1 cellular context compared by ENCODE assay signal in genomic region chr2:63059434-63060078, GRCh38.
TF ChIP-seq lines count a peak whose summit lies in the region.

No MANE protein-coding gene starts in this region.

TF ChIP-seq in WTC11, 78 proteins besides CTCF, POLR2A, EP300 and RAD21 (continued from another document and continues in another):
- TF ChIP-seq ZBTB43 (CRISPR knock-in tag; IDR thresholded peaks at IDR 0.05) = peak; percentile 65; the same call in 1 of the 2 replicates
- no peak for TF ChIP-seq ELF4 (CRISPR knock-in tag; IDR thresholded peaks at IDR 0.05; ENCODE audit: low read depth)
- TF ChIP-seq NFATC4 (CRISPR knock-in tag; IDR thresholded peaks at IDR 0.05) = no peak
- TF ChIP-seq RELA (CRISPR knock-in tag; IDR thresholded peaks at IDR 0.05; ENCODE audit: borderline replicate concordance) = peak; percentile 84
- peak; percentile 77; the same call in 1 of the 2 replicates for TF ChIP-seq E2F5 (CRISPR knock-in tag; IDR thresholded peaks at IDR 0.05)
- TF ChIP-seq FOXP1 (CRISPR knock-in tag; IDR thresholded peaks at IDR 0.05; ENCODE audit: borderline replicate concordance) = peak; percentile 90; the same call in 1 of the 2 replicates
- peak; percentile 72; the same call in 1 of the 2 replicates for TF ChIP-seq ZNF281 (CRISPR knock-in tag; IDR thresholded peaks at IDR 0.05)
- TF ChIP-seq ETV6 (CRISPR knock-in tag; IDR thresholded peaks at IDR 0.05) = peak; percentile 90; the same call in 1 of the 2 replicates
- TF ChIP-seq E2F4 (CRISPR knock-in tag; IDR thresholded peaks at IDR 0.05; ENCODE audit: borderline replicate concordance, low read depth) = peak; percentile 78; the same call in 1 of the 2 replicates
- TF ChIP-seq NFE2L1 (CRISPR knock-in tag; IDR thresholded peaks at IDR 0.05) = peak; percentile 66
- TF ChIP-seq GABPB1 (CRISPR knock-in tag; IDR thresholded peaks at IDR 0.05) = no peak
- TF ChIP-seq ZBTB21 (CRISPR knock-in tag; IDR thresholded peaks at IDR 0.05; ENCODE audit: borderline replicate concordance) = no peak
- peak; percentile 75; the same call in 1 of the 2 replicates for TF ChIP-seq ESRRA (CRISPR knock-in tag; IDR thresholded peaks at IDR 0.05; ENCODE audit: borderline replicate concordance)
- no peak for TF ChIP-seq ZNF121 (CRISPR knock-in tag; IDR thresholded peaks at IDR 0.05)
- TF ChIP-seq RORB (CRISPR knock-in tag; IDR thresholded peaks at IDR 0.05) = no peak
- 0 out of 2 replicates have a peak, but pooled peaks have one; percentile 42 for TF ChIP-seq KAT7 (CRISPR knock-in tag; IDR thresholded peaks at IDR 0.05; ENCODE audit: borderline replicate concordance)
- no peak for TF ChIP-seq NR1H2 (CRISPR knock-in tag; IDR thresholded peaks at IDR 0.05)
- peak; percentile 76; the same call in 1 of the 2 replicates for TF ChIP-seq MYBL2 (CRISPR knock-in tag; IDR thresholded peaks at IDR 0.05)
- no peak for TF ChIP-seq ZNF425 (CRISPR knock-in tag; conservative IDR thresholded peaks at IDR 0.05)
- 0 out of 2 replicates have a peak, but pooled peaks have one; percentile 65 for TF ChIP-seq ARID4B (CRISPR knock-in tag; IDR thresholded peaks at IDR 0.05; ENCODE audit: borderline replicate concordance)
- TF ChIP-seq ZNF423 (CRISPR knock-in tag; IDR thresholded peaks at IDR 0.05) = no peak
- TF ChIP-seq USF1 (CRISPR knock-in tag; IDR thresholded peaks at IDR 0.05) = peak; percentile 65
- no peak; the same call in 1 of the 2 replicates for TF ChIP-seq FOXK1 (CRISPR knock-in tag; IDR thresholded peaks at IDR 0.05)
- TF ChIP-seq ZSCAN18 (CRISPR knock-in tag; IDR thresholded peaks at IDR 0.05) = no peak
- no peak for TF ChIP-seq HMGA2 (CRISPR knock-in tag; IDR thresholded peaks at IDR 0.05)
- 0 out of 2 replicates have a peak, but pooled peaks have one; percentile 57 for TF ChIP-seq TEAD1 (CRISPR knock-in tag; IDR thresholded peaks at IDR 0.05)
- no peak for TF ChIP-seq ZNF532 (CRISPR knock-in tag; IDR thresholded peaks at IDR 0.05; ENCODE audit: borderline replicate concordance)
- TF ChIP-seq OVOL2 (CRISPR knock-in tag; IDR thresholded peaks at IDR 0.05; ENCODE audit: borderline replicate concordance) = no peak
- no peak for TF ChIP-seq JAZF1 (CRISPR knock-in tag; IDR thresholded peaks at IDR 0.05)
- no peak for TF ChIP-seq PREB (CRISPR knock-in tag; IDR thresholded peaks at IDR 0.05; ENCODE audit: borderline replicate concordance)
- peak; percentile 86; the same call in 1 of the 2 replicates for TF ChIP-seq ZNF232 (CRISPR knock-in tag; IDR thresholded peaks at IDR 0.05)
- TF ChIP-seq SMAD4 (CRISPR knock-in tag; IDR thresholded peaks at IDR 0.05) = 0 out of 2 replicates have a peak, but pooled peaks have one; percentile 65
- peak; percentile 36; the same call in 1 of the 2 replicates for TF ChIP-seq ZNF263 (CRISPR knock-in tag; IDR thresholded peaks at IDR 0.05; ENCODE audit: low read depth)
- no peak for TF ChIP-seq GTF2I (CRISPR knock-in tag; conservative IDR thresholded peaks at IDR 0.05)
- peak; percentile 77 for TF ChIP-seq TCF7 (CRISPR knock-in tag; IDR thresholded peaks at IDR 0.05; ENCODE audit: low read depth)
